Comparison of ENCODE assay signal across 1 cellular context in genomic region chr12:26834503-26834902, GRCh38.
A peak's percentile ranks its signal among the peaks of the same experiment; 100 is the strongest.
TF ChIP-seq lines count a peak whose summit lies in the region.

No MANE protein-coding gene starts in this region.

TF ChIP-seq in WTC11, 78 proteins besides CTCF, POLR2A, EP300 and RAD21:
- peak; percentile 59; the same call in 1 of the 2 replicates for TF ChIP-seq ZNF121 (CRISPR knock-in tag; IDR thresholded peaks at IDR 0.05)
